ENCODE assay signal across 8 cellular contexts in genomic region chr19:4402171-4403004, GRCh38. TPM values are rescaled to one million over a fixed set of nuclear protein-coding genes. Genes with fewer than 3 reads are reported as not detected.
DNase-seq lines count a peak whose midpoint lies in the region; ATAC-seq lines count a peak whose summit lies in the region.

A gene with protein sequence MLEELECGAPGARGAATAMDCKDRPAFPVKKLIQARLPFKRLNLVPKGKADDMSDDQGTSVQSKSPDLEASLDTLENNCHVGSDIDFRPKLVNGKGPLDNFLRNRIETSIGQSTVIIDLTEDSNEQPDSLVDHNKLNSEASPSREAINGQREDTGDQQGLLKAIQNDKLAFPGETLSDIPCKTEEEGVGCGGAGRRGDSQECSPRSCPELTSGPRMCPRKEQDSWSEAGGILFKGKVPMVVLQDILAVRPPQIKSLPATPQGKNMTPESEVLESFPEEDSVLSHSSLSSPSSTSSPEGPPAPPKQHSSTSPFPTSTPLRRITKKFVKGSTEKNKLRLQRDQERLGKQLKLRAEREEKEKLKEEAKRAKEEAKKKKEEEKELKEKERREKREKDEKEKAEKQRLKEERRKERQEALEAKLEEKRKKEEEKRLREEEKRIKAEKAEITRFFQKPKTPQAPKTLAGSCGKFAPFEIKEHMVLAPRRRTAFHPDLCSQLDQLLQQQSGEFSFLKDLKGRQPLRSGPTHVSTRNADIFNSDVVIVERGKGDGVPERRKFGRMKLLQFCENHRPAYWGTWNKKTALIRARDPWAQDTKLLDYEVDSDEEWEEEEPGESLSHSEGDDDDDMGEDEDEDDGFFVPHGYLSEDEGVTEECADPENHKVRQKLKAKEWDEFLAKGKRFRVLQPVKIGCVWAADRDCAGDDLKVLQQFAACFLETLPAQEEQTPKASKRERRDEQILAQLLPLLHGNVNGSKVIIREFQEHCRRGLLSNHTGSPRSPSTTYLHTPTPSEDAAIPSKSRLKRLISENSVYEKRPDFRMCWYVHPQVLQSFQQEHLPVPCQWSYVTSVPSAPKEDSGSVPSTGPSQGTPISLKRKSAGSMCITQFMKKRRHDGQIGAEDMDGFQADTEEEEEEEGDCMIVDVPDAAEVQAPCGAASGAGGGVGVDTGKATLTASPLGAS (plus strand): TSS chr19:4402640. CDS start chr19:4402763, 123 bp downstream.

- H3K9me3 Mint-ChIP-seq in activated CD4-positive, alpha-beta T cell treated with anti-CD3 and anti-CD28 coated beads, Interleukin-2, amount 10 ng/mL, durations not matched to agents 7 days and 5 days, result no peaks in the 10 kb centered on the region

- H3K27ac ChIP-seq in BLaER1, result peak within 1 kb of the TSS; percentile 99

- no peaks in the 10 kb centered on the region for H3K27me3 Mint-ChIP-seq in activated CD4-positive, alpha-beta T cell treated with anti-CD3 and anti-CD28 coated beads, Interleukin-2, amount 10 ng/mL, durations not matched to agents 7 days and 5 days

- peaks cover 61% of the 10 kb centered on the region for H3K4me1 Mint-ChIP-seq in activated CD4-positive, alpha-beta T cell treated with anti-CD3 and anti-CD28 coated beads, Interleukin-2, amount 10 ng/mL, durations not matched to agents 7 days and 5 days

- peaks cover 37% of the 10 kb centered on the region for H3K36me3 ChIP-seq in BLaER1

- peak within 1 kb of the TSS; percentile 95 for H3K27ac Mint-ChIP-seq in activated CD4-positive, alpha-beta T cell treated with anti-CD3 and anti-CD28 coated beads, Interleukin-2, amount 10 ng/mL, durations not matched to agents 7 days and 5 days

- CTCF ChIA-PET in activated CD4-positive, alpha-beta T cell treated with anti-CD3 and anti-CD28 coated beads, Interleukin-2, amount 10 ng/mL, durations not matched to agents 7 days and 5 days (lab: Charles Lee), result interaction anchor here (0.7 to 3.3 kb wide), 6 partner anchors 10 to 389 kb away, joined by 3 to 52 read pairs (median 10); partner anchors contain the start of gene FEM1A

- peaks cover 70% of the 10 kb centered on the region for H4K20me1 ChIP-seq in BLaER1

- no peaks in the 10 kb centered on the region for H3K27me3 ChIP-seq in BLaER1

- peaks cover 68% of the 10 kb centered on the region for H3K4me1 ChIP-seq in BLaER1

- H3K9me3 ChIP-seq in BLaER1, result no peaks in the 10 kb centered on the region

- H3K36me3 Mint-ChIP-seq in activated CD4-positive, alpha-beta T cell treated with anti-CD3 and anti-CD28 coated beads, Interleukin-2, amount 10 ng/mL, durations not matched to agents 7 days and 5 days (ENCODE audit: low read depth), result peaks cover 35% of the 10 kb centered on the region

- H3K9ac ChIP-seq in BLaER1, result peak within 1 kb of the TSS; percentile 99

- peak within 1 kb of the TSS; percentile 94 for H3K4me2 ChIP-seq in BLaER1

- H3K4me3 Mint-ChIP-seq in activated CD4-positive, alpha-beta T cell treated with anti-CD3 and anti-CD28 coated beads, Interleukin-2, amount 10 ng/mL, durations not matched to agents 7 days and 5 days, result peak within 1 kb of the TSS; percentile 96

- POLR2A ChIA-PET in activated CD4-positive, alpha-beta T cell treated with anti-CD3 and anti-CD28 coated beads, Interleukin-2, amount 10 ng/mL, durations not matched to agents 7 days and 5 days (lab: Charles Lee), result interaction anchor here (0.6 kb wide), 2 partner anchors 27 to 64 kb away, joined by 3 to 10 read pairs; no protein-coding TSS in a partner anchor

- ATAC-seq in GM19328 (IDR thresholded peaks at IDR 0.05; ENCODE audit: unreplicated experiment) (peak; percentile 71), HG03520 (IDR thresholded peaks at IDR 0.05; ENCODE audit: unreplicated experiment) (peak; percentile 68)

- H3K4me3 ChIP-seq in BLaER1, result peak within 1 kb of the TSS; percentile 99

- peak; percentile 100 for DNase-seq in NCI-H69 (lab: John Stamatoyannopoulos, UW)
- DNase-seq in activated CD4-positive, alpha-beta T cell treated with anti-CD3 and anti-CD28 coated beads, Interleukin-2, amount 10 ng/mL, durations not matched to agents 7 days and 5 days, result peak; percentile 100
- peak; percentile 100 for DNase-seq in dedifferentiated amniotic fluid mesenchymal stem cell (ENCODE audit: extremely low spot score)
- peak; percentile 100 for DNase-seq in left kidney (ENCODE audit: low read depth, low spot score)
- peak; percentile 99 for DNase-seq in stimulated activated CD4-positive, alpha-beta T cell treated with anti-CD3 and anti-CD28 coated beads, Interleukin-2, amount 100 ng/mL, for 24 hours

RNA-seq across cellular contexts. Expression of the gene that starts here (rescaled TPM):
- total RNA-seq in activated CD4-positive, alpha-beta T cell treated with anti-CD3 and anti-CD28 coated beads, Interleukin-2, amount 10 ng/mL, durations not matched to agents 7 days and 5 days, result 10 to 100 TPM; 77.1 to 83.7 TPM

Comparison
In these comparisons a context has a peak if more than half of its experiments do, and no peak if none do; other contexts are left out.
1. Peak in every context shown above with its lines: DNase-seq, ATAC-seq, H3K4me3 ChIP-seq and H3K27ac ChIP-seq.